8 cellular contexts compared by ENCODE assay signal in genomic region chr12:5988659-5989116, GRCh38. TPM values are rescaled to one million over a fixed set of nuclear protein-coding genes. Genes with fewer than 3 reads are reported as not detected.
DNase-seq lines count a peak whose midpoint lies in the region; ATAC-seq and TF ChIP-seq lines count a peak whose summit lies in the region.

No MANE protein-coding gene starts in this region.

- intact Hi-C loops in lower leg skin (cut with DNase I; ENCODE audit: low total_unique reads) = loop anchor here (5.0 to 10.0 kb wide), 2 partner anchors 54 to 296 kb away; no protein-coding TSS in a partner anchor

- ATAC-seq in HG02623 (IDR thresholded peaks at IDR 0.05; ENCODE audit: unreplicated experiment) (peak; percentile 73), GM18511 (IDR thresholded peaks at IDR 0.05; ENCODE audit: unreplicated experiment) (no peak)

- peak in 1 of 3 donors; percentile 7 for TF ChIP-seq CTCF in lower leg skin (IDR thresholded peaks at IDR 0.05)

- DNase-seq in DMS79 (lab: John Stamatoyannopoulos, UW) = peak; percentile 31
- peak; percentile 35 for DNase-seq in NCI-H510A (lab: John Stamatoyannopoulos, UW)
- DNase-seq in activated CD4-positive, alpha-beta T cell treated with anti-CD3 and anti-CD28 coated beads, Interleukin-2, amount 50 U/mL, for 4 hours = peak; percentile 57 to 62
- peak; percentile 42 to 77 for DNase-seq in dermis microvascular lymphatic vessel endothelial cell (ENCODE audit: low read depth in 2 of 2)
- DNase-seq in lower leg skin (ENCODE audit: low spot score in 2 of 2) = peak; percentile 56 to 93
- peak; percentile 60 to 66 for DNase-seq in stimulated activated CD4-positive, alpha-beta T cell treated with anti-CD3 and anti-CD28 coated beads, Interleukin-4, amount 100 ng/mL, for 48 hours (ENCODE audit: low read depth in 2 of 2)

- no peak for TF ChIP-seq POLR2A in lower leg skin (IDR thresholded peaks at IDR 0.05)

- 4 to 8% methylated on average over 10 of the region's 10 CpGs for WGBS in lower leg skin, 2 donors

- H3K4me3 ChIP-seq in lower leg skin (ENCODE audit: low read depth, poor library complexity, severe bottlenecking) = no peak overlapping the region

RNA-seq across cellular contexts. Expression of gene ANO2, which starts 43.6 kb away (rescaled TPM):
- total RNA-seq in dermis microvascular lymphatic vessel endothelial cell (16.0 and 29.7 TPM in 2 replicates), lower leg skin (1 to 10 TPM in 3 of 4 donors, under 1 TPM in 1; 0.76 to 2.6 (median 1.8) TPM)
